Comparison of ENCODE assay signal across 28 cellular contexts in the genomic region with DNA sequence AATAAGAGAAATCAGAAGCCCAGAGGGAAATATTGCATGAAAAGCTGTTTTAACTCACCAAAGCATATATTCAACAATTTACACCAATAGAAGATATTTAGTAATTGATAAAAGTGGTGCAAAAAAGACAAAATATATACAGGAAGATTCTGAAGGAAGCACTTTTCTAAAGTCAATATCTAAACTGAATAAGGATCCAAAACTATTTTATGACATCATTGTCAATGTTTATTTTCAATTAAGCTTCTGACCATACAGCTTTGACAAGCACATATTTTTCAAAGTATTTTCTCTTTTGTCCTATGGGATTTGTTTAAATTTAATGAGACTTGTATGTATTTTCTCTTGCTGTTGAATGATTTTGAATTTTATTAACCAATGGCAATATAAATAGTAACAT.
"Had no signal": no experiment of that assay in that cellular context is flagged by ENCODE, and none has a peak within 500 bp of the region (broad histone marks: within the 10 kb centered on the region; RNA-seq: fewer than 3 reads in every experiment).

No MANE protein-coding gene starts in this region.

- H3K27me3 ChIP-seq: colonic mucosa, dorsolateral prefrontal cortex, esophagus muscularis mucosa, esophagus squamous epithelium, foreskin keratinocyte, gastrocnemius medialis, gastroesophageal sphincter, heart left ventricle, heart right ventricle had no signal

- H3K4me1 ChIP-seq: colonic mucosa, esophagus muscularis mucosa, esophagus squamous epithelium, foreskin keratinocyte, gastrocnemius medialis, gastroesophageal sphincter, heart left ventricle, heart right ventricle had no signal

- H3K27ac ChIP-seq: colonic mucosa, coronary artery, dorsolateral prefrontal cortex, epithelial cell of prostate, esophagus muscularis mucosa, esophagus squamous epithelium, foreskin keratinocyte, gastrocnemius medialis, gastroesophageal sphincter, heart left ventricle, heart right ventricle had no signal

- H3K36me3 ChIP-seq: colonic mucosa, esophagus muscularis mucosa, esophagus squamous epithelium, gastrocnemius medialis, gastroesophageal sphincter, heart left ventricle, heart right ventricle had no signal

- ATAC-seq: effector memory CD8-positive, alpha-beta T cell; esophagus mucosa; foreskin keratinocyte; gastrocnemius medialis; gastroesophageal sphincter; heart left ventricle; heart right ventricle had no signal

- H3K9me3 ChIP-seq: colonic mucosa, esophagus muscularis mucosa, esophagus squamous epithelium, gastrocnemius medialis, gastroesophageal sphincter had no signal

- DNase-seq: colonic mucosa; cortex of kidney; dermis blood vessel endothelial cell; dorsolateral prefrontal cortex; effector CD4-positive, alpha-beta T cell; effector CD8-positive, alpha-beta T cell; effector memory CD4-positive, alpha-beta T cell; effector memory CD8-positive, alpha-beta T cell; endodermal cell; erythroblast; esophagus squamous epithelium; foreskin fibroblast; foreskin keratinocyte; foreskin melanocyte; gastrocnemius medialis; glutamatergic neuron; head of caudate nucleus; heart left ventricle; heart right ventricle had no signal

- FAIRE-seq: colon, endometrium, endothelial cell of umbilical vein, frontal cortex had no signal

- H3K4me3 ChIP-seq: colonic mucosa, coronary artery, dorsolateral prefrontal cortex, esophagus muscularis mucosa, esophagus squamous epithelium, gastrocnemius medialis, gastroesophageal sphincter, heart left ventricle, heart right ventricle had no signal
